1 cellular context compared by ENCODE assay signal in genomic region chr14:72128629-72129028, GRCh38.
TF ChIP-seq lines count a peak whose summit lies in the region.

No MANE protein-coding gene starts in this region.

TF ChIP-seq in GM12878, 131 proteins besides CTCF, POLR2A, EP300 and RAD21 (continued from another document):
- TF ChIP-seq BCLAF1 (IDR thresholded peaks at IDR 0.05) = no peak
- TF ChIP-seq KDM1A (IDR thresholded peaks at IDR 0.05; ENCODE audit: borderline replicate concordance) = no peak
- no peak for TF ChIP-seq FOXM1 (IDR thresholded peaks at IDR 0.05; ENCODE audit: low read depth, low read length)
- no peak for TF ChIP-seq RELA (IDR thresholded peaks at IDR 0.05; ENCODE audit: borderline replicate concordance, partially characterized antibody)
- TF ChIP-seq MXI1 (IDR thresholded peaks at IDR 0.05; ENCODE audit: low read depth, low read length) = no peak
- no peak for TF ChIP-seq ZNF207 (IDR thresholded peaks at IDR 0.05; ENCODE audit: borderline replicate concordance)
- TF ChIP-seq BCL3 (IDR thresholded peaks at IDR 0.05; ENCODE audit: borderline replicate concordance, insufficient read depth, low read depth, low read length, poor library complexity, severe bottlenecking) = no peak
- TF ChIP-seq MYC (IDR thresholded peaks at IDR 0.05; ENCODE audit: insufficient read depth, insufficient read length, insufficient replicate concordance, low read length, severe bottlenecking) = no peak
- TF ChIP-seq BHLHE40 (IDR thresholded peaks at IDR 0.05; ENCODE audit: borderline replicate concordance in 1 of 2, low read depth in 2 of 2, low read length in 1 of 2) = peak in 1 of 2 experiments; percentile 64; a peak in 2 of 4 replicates
- no peak for TF ChIP-seq SP1 (IDR thresholded peaks at IDR 0.05; ENCODE audit: low read depth, low read length)
- no peak for TF ChIP-seq ATF3 (IDR thresholded peaks at IDR 0.05; ENCODE audit: borderline replicate concordance, extremely low read depth, low read depth, low read length)
- TF ChIP-seq ASH2L (IDR thresholded peaks at IDR 0.05; ENCODE audit: borderline replicate concordance, low read depth) = no peak
TF ChIP-seq in GM12878: peak in this region for 3.
